ENCODE assay signal across 17 cellular contexts in the genomic region with DNA sequence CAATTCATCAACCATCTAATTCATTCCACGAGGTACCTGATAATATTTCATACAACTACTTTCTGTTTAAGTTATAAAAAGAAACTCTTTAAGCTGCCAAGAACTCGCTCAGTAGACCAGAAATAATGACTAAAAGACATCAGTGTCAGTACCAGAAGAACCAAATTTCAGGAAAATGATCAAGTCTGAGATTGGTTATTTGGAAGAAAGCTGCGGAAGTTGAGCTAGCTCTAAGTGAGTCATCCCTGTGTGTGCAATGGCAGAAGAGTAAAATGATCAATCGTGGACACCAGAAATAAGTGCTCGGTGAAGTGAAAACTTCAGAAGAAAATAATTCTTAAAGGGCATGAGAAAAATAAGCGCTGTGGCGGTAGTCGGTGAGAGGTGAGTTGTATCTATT.
DNase-seq lines count a peak whose midpoint lies in the region; ATAC-seq and TF ChIP-seq lines count a peak whose summit lies in the region.
"Had no signal": no experiment of that assay in that cellular context is flagged by ENCODE, and none has a peak within 500 bp of the region (broad histone marks: within the 10 kb centered on the region; RNA-seq: fewer than 3 reads in every experiment).

No MANE protein-coding gene starts in this region.

- intact Hi-C loops in Right ventricle myocardium superior (cut with DNase I) (no loop called here), left ventricle myocardium superior (cut with micrococcal nuclease) (no loop called here)

- TF ChIP-seq CTCF in fibroblast of mammary gland (conservative IDR thresholded peaks at IDR 0.05; ENCODE audit: control insufficient read depth, insufficient read depth, low read depth, low read length), result no peak
- no peak for TF ChIP-seq CTCF in retinal pigment epithelial cell (conservative IDR thresholded peaks at IDR 0.05; ENCODE audit: low read depth, low read length)

- DNase-seq in Right ventricle myocardium superior (no peak), left ventricle myocardium superior (no peak), fibroblast of mammary gland (ENCODE audit: low read depth) (peak; percentile 2), kidney tubule cell (ENCODE audit: low spot score) (peak; percentile 31), retinal pigment epithelial cell (ENCODE audit: low read depth) (peak; percentile 36), hippocampal formation (lab: John Stamatoyannopoulos, UW) (no peak), occipital lobe (lab: John Stamatoyannopoulos, UW) (no peak)
- DNase-seq: AML-193; CD4-positive, alpha-beta memory T cell; DMS153; DMS79; GDM1; IMR-90 had no signal

- no peak overlapping the region for H3K4me3 ChIP-seq in fibroblast of mammary gland (ENCODE audit: control insufficient read depth, low read depth, low read length)
- no peak overlapping the region for H3K4me3 ChIP-seq in retinal pigment epithelial cell (ENCODE audit: low read length)
- H3K4me3 ChIP-seq: A549, BLaER1, HAP-1 had no signal

- ATAC-seq in Right ventricle myocardium superior (ENCODE audit: poor library complexity), result peak; percentile 56
- no peak for ATAC-seq in left ventricle myocardium superior
- no peak for ATAC-seq in GM19455 (IDR thresholded peaks at IDR 0.05; ENCODE audit: unreplicated experiment)
- ATAC-seq: A549 had no signal

Comparison
In these comparisons a context has a peak if more than half of its experiments do, and no peak if none do; other contexts are left out.
1. DNase-seq: peak in fibroblast of mammary gland (single experiment), kidney tubule cell (single experiment) and retinal pigment epithelial cell (single experiment); none in Right ventricle myocardium superior (single experiment), left ventricle myocardium superior (single experiment), hippocampal formation (0 of 2) and occipital lobe (single experiment).